8 cellular contexts compared by ENCODE assay signal in the genomic region with DNA sequence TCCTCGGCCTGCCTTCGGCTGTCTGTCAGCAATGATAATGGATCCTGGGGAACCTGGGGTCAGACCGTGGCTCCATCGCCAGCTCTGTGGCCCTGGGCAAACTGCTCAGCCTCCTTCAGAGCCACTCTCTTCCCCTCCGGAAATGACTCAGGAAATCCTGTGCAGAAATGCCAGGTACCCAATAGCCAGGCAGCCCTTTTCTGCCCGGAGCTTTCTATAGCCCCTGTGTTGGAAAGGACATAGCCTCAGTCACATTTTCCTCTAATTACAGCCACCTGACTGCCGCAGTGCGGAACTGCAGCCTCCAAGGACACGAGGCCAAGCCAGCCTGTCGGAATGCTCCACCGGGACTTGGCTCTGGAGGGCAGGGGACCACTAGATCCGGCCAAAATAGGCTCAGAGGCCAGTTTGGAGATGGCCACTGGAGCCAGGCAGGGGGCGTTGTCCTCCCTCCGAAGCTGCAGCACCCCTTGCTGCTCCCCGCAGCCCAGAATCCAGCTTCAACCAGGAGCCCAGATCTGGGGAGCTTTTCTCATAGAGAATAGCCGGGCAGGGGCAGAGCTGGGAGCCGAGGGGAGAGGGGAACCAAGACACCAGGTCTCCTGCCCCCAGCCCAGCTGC. TPM values are rescaled to one million over a fixed set of nuclear protein-coding genes. Genes with fewer than 3 reads are reported as not detected.
A peak's percentile ranks its signal among the peaks of the same experiment; 100 is the strongest.
DNase-seq lines count a peak whose midpoint lies in the region; ATAC-seq and TF ChIP-seq lines count a peak whose summit lies in the region.
"Had no signal": no experiment of that assay in that cellular context is flagged by ENCODE, and none has a peak within 500 bp of the region (broad histone marks: within the 10 kb centered on the region; RNA-seq: fewer than 3 reads in every experiment).

No MANE protein-coding gene starts in this region.

- POLR2A ChIA-PET in HCT116 (lab: Charles Lee) = no interaction called here

- no peaks in the 10 kb centered on the region for H4K20me1 ChIP-seq in HCT116 (ENCODE audit: insufficient read depth)

- intact Hi-C loops in HCT116 (cut with micrococcal nuclease) = no loop called here

- H3K36me3 ChIP-seq in HCT116 (ENCODE audit: control insufficient read depth in 1 of 2, insufficient read depth in 2 of 2, low read length in 2 of 2) = no peaks in the 10 kb centered on the region

- no TSS peak for BruUV-seq in HCT116 (replicated peaks; lab: Mats Ljungman, UMichigan)

- no peak overlapping the region for H3K4me3 ChIP-seq in HCT116 (replicated peaks in 1 of 2; ENCODE audit: low read depth in 1 of 2, low read length in 2 of 2)

- no peak overlapping the region for H3K27ac ChIP-seq in HCT116 (ENCODE audit: low read depth, low read length)

- no peaks in the 10 kb centered on the region for H3K9me3 ChIP-seq in HCT116 (ENCODE audit: control insufficient read depth in 1 of 2, insufficient read depth in 1 of 2, low read depth in 1 of 2, low read length in 2 of 2)

- no peak overlapping the region for H3K4me2 ChIP-seq in HCT116 (ENCODE audit: low read length)

- H3K4me1 ChIP-seq in HCT116 (ENCODE audit: control insufficient read depth in 1 of 2, insufficient read depth in 2 of 2, low read length in 2 of 2) = peaks cover 0 to 4% of the 10 kb centered on the region in 2 experiments; a peak in 1 of 4 replicates

- ATAC-seq in HCT116 (peak; percentile 41; the same call in 1 of the 2 replicates), HG03039 (IDR thresholded peaks at IDR 0.05; ENCODE audit: unreplicated experiment) (no peak), HG03432 (IDR thresholded peaks at IDR 0.05; ENCODE audit: unreplicated experiment) (no peak)

- H3K9me2 ChIP-seq in HCT116 (ENCODE audit: insufficient read depth) = no peaks in the 10 kb centered on the region

- TF ChIP-seq RAD21 in HCT116 (IDR thresholded peaks at IDR 0.05; ENCODE audit: low read depth) = no peak

- no peaks in the 10 kb centered on the region for H3K27me3 ChIP-seq in HCT116 (ENCODE audit: insufficient read depth, low read length)

- H3K79me2 ChIP-seq in HCT116 (ENCODE audit: insufficient read depth, low read length) = no peaks in the 10 kb centered on the region

- H3K9me3 Mint-ChIP-seq in endothelial cell (ENCODE audit: unreplicated experiment) = no peaks in the 10 kb centered on the region

- no peak overlapping the region for H3K9ac ChIP-seq in HCT116 (ENCODE audit: low read length)

- peak overlapping the region; percentile 66 for H3K27ac Mint-ChIP-seq in endothelial cell (ENCODE audit: unreplicated experiment)

- H3K4me1 Mint-ChIP-seq in endothelial cell (ENCODE audit: unreplicated experiment) = peaks cover 14% of the 10 kb centered on the region

- CTCF ChIA-PET in HCT116 (lab: Charles Lee) = no interaction called here

- H3K36me3 Mint-ChIP-seq in endothelial cell (ENCODE audit: low read depth, unreplicated experiment) = peaks cover 4% of the 10 kb centered on the region

- TF ChIP-seq POLR2A in HCT116 (IDR thresholded peaks at IDR 0.05; ENCODE audit: borderline replicate concordance, extremely low read depth, insufficient read depth, insufficient read length) = no peak

- no peak overlapping the region for H3K4me3 Mint-ChIP-seq in endothelial cell (ENCODE audit: unreplicated experiment)

- TF ChIP-seq CTCF in HCT116 (IDR thresholded peaks at IDR 0.05 in 2 of 3, conservative IDR thresholded peaks at IDR 0.05 in 1 of 3; ENCODE audit: borderline replicate concordance in 1 of 3, insufficient read depth in 1 of 3, low read depth in 2 of 3, low read length in 2 of 3) (peak in 1 of 3 experiments; percentile 8; a peak in 1 of 6 replicates), endothelial cell (IDR thresholded peaks at IDR 0.05; ENCODE audit: unreplicated experiment) (no peak)

- DNase-seq in HCT116 (ENCODE audit: low read depth, low spot score) = no peak
- peak; percentile 25 to 28 for DNase-seq in SHP77 (lab: John Stamatoyannopoulos, UW)
- DNase-seq in endothelial cell (ENCODE audit: low spot score) = peak; percentile 54
- DNase-seq in renal cortical epithelial cell (ENCODE audit: low read depth) = peak; percentile 48
- no peak for DNase-seq in middle frontal gyrus (ENCODE audit: extremely low spot score, low spot score)
- DNase-seq: NCI-H1048 had no signal

- peaks cover 11% of the 10 kb centered on the region for H3K27me3 Mint-ChIP-seq in endothelial cell (ENCODE audit: unreplicated experiment)

- RAD21 ChIA-PET in HCT116 (lab: Charles Lee; ENCODE audit: low non-redundant PET in 1 of 2, low total read pairs in 2 of 2, uncharacterized antibody in 2 of 2, unreplicated experiment in 2 of 2) = no interaction called here

- no peak overlapping the region for H2AFZ ChIP-seq in HCT116 (ENCODE audit: low read depth, low read length, poor library complexity, severe bottlenecking)

TF ChIP-seq in HCT116, 20 proteins besides CTCF, POLR2A, EP300 and RAD21:
- TF ChIP-seq ZFX (IDR thresholded peaks at IDR 0.05) (no peak), EZH2 (IDR thresholded peaks at IDR 0.05) (no peak), EZH2phosphoT487 (IDR thresholded peaks at IDR 0.05; ENCODE audit: borderline replicate concordance) (no peak), JUND (IDR thresholded peaks at IDR 0.05) (no peak), ELF1 (IDR thresholded peaks at IDR 0.05; ENCODE audit: borderline replicate concordance, low read depth) (no peak), SP1 (IDR thresholded peaks at IDR 0.05; ENCODE audit: low read depth) (no peak), SIN3A (IDR thresholded peaks at IDR 0.05; ENCODE audit: low read depth) (no peak)

RNA-seq across cellular contexts. Expression of gene ZXDC, which starts 11.6 kb away (rescaled TPM):
- total RNA-seq in HCT116 (2021; ENCODE audit: unreplicated experiment) (29.9 TPM), endothelial cell (ENCODE audit: unreplicated experiment) (25.4 TPM), renal cortical epithelial cell (15.5 and 29.5 TPM in 2 replicates)
- polyA plus RNA-seq in HCT116 (2012) = 22.5 and 23.2 TPM in 2 replicates

RNA-seq across cellular contexts. Expression of gene UROC1, which starts 30.3 kb away (rescaled TPM):
- not detected for total RNA-seq in HCT116 (2021; ENCODE audit: unreplicated experiment)
- polyA plus RNA-seq in HCT116 (2012) = 0.06 TPM in 1 of 2 replicates, not detected in the other
- total RNA-seq in endothelial cell (ENCODE audit: unreplicated experiment) = not detected
- total RNA-seq in renal cortical epithelial cell = not detected in 2 replicates

RNA-seq across cellular contexts. Expression of gene CHST13, which starts 36.7 kb away (rescaled TPM):
- total RNA-seq in HCT116 (2021; ENCODE audit: unreplicated experiment) (0.91 TPM), endothelial cell (ENCODE audit: unreplicated experiment) (not detected), renal cortical epithelial cell (0.10 TPM in 1 of 2 replicates, not detected in the other)
- polyA plus RNA-seq in HCT116 (2012) = 0.39 and 0.57 TPM in 2 replicates

Comparison
In these comparisons a context has a peak if more than half of its experiments do, and no peak if none do; other contexts are left out.
1. DNase-seq: peak in SHP77 (2 of 2), endothelial cell (single experiment) and renal cortical epithelial cell (single experiment); none in HCT116 (single experiment) and middle frontal gyrus (single experiment).